39 cellular contexts compared by ENCODE assay signal in the genomic region with DNA sequence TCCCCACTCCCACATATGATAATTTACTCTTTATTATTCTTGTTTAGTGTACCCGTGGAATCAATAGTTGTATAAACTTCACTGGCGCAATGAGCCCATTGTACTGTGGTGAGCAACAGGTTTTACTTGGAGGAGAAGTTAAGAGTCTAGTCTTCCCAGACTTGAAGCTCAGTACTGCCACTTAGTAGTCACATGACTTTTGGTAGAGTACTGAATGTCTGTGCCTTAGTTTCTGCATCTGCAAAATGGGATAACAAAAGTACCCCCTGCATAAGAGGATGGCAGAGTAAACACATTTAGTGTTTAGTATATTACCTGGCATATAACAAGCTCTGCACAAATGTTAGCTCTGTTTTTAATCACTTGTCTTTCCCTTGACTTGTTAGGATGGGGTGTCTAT.
"Had no signal": no experiment of that assay in that cellular context is flagged by ENCODE, and none has a peak within 500 bp of the region (broad histone marks: within the 10 kb centered on the region; RNA-seq: fewer than 3 reads in every experiment).

No MANE protein-coding gene starts in this region.

- H3K36me3 Mint-ChIP-seq: activated naive CD4-positive, alpha-beta T cell treated with anti-CD3 and anti-CD28 coated beads, Interleukin-2, amount 10 ng/mL, durations not matched to agents 7 days and 5 days; activated naive CD4-positive, alpha-beta T cell treated with anti-CD3 and anti-CD28 coated beads, Interleukin-2, amount 50 U/mL, for 24 hours; activated naive CD4-positive, alpha-beta T cell treated with anti-CD3 and anti-CD28 coated beads, Interleukin-2, amount 50 U/mL, for 72 hours; activated naive CD8-positive, alpha-beta T cell; activated naive CD8-positive, alpha-beta T cell treated with anti-CD3 and anti-CD28 coated beads for 36 hours; activated naive CD8-positive, alpha-beta T cell treated with anti-CD3 and anti-CD28 coated beads, Interleukin-2, amount 10 ng/mL, durations not matched to agents 7 days and 5 days; brain had no signal

- H3K9me3 ChIP-seq: adrenal gland, ascending aorta, body of pancreas, breast epithelium had no signal

- H3K27me3 ChIP-seq: adrenal gland, ascending aorta, brain microvascular endothelial cell, cardiac muscle cell had no signal

- H3K36me3 ChIP-seq: adrenal gland, ascending aorta, brain microvascular endothelial cell, breast epithelium, cardiac muscle cell had no signal

- H3K27ac Mint-ChIP-seq: activated naive CD4-positive, alpha-beta T cell treated with anti-CD3 and anti-CD28 coated beads for 36 hours; activated naive CD4-positive, alpha-beta T cell treated with anti-CD3 and anti-CD28 coated beads, Interleukin-2, amount 10 ng/mL, durations not matched to agents 7 days and 5 days; activated naive CD4-positive, alpha-beta T cell treated with anti-CD3 and anti-CD28 coated beads, Interleukin-2, amount 50 U/mL, for 24 hours; activated naive CD4-positive, alpha-beta T cell treated with anti-CD3 and anti-CD28 coated beads, Interleukin-2, amount 50 U/mL, for 72 hours; activated naive CD8-positive, alpha-beta T cell; activated naive CD8-positive, alpha-beta T cell treated with anti-CD3 and anti-CD28 coated beads for 36 hours; activated naive CD8-positive, alpha-beta T cell treated with anti-CD3 and anti-CD28 coated beads, Interleukin-2, amount 10 ng/mL, durations not matched to agents 7 days and 5 days; activated naive CD8-positive, alpha-beta T cell treated with anti-CD3 and anti-CD28 coated beads, Interleukin-2, amount 50 U/mL, for 24 hours; activated T-cell treated with anti-CD3 and anti-CD28 coated beads, Interleukin-2, amount 50 U/mL, for 24 hours; activated T-helper 1 cell treated with anti-CD3 and anti-CD28 coated beads, Interleukin-12 subunit alpha, Interleukin-12 subunit beta, Interleukin-2, Interleukin-4 antibody, amounts not matched to agents 30 ng/mL and 10 ng/mL and 1 ng/mL, durations not matched to agents 14 hours and 24 hours and 36 hours; activated T-helper 17 cell treated with anti-CD3 and anti-CD28 coated beads, Interleukin-2, amount 50 U/mL, for 72 hours; activated T-helper 2 cell treated with anti-CD3 and anti-CD28 coated beads, Interferon-gamma antibody, Interleukin-2, Interleukin-4, amounts not matched to agents 10 μg/mL and 5 μg/mL and 100 μg/mL, durations not matched to agents 14 hours and 24 hours and 36 hours; brain had no signal

- H3K4me3 Mint-ChIP-seq: activated naive CD4-positive, alpha-beta T cell treated with anti-CD3 and anti-CD28 coated beads for 36 hours; activated naive CD4-positive, alpha-beta T cell treated with anti-CD3 and anti-CD28 coated beads, Interleukin-2, amount 10 ng/mL, durations not matched to agents 7 days and 5 days; activated naive CD4-positive, alpha-beta T cell treated with anti-CD3 and anti-CD28 coated beads, Interleukin-2, amount 50 U/mL, for 24 hours; activated naive CD8-positive, alpha-beta T cell; activated naive CD8-positive, alpha-beta T cell treated with anti-CD3 and anti-CD28 coated beads for 36 hours; activated naive CD8-positive, alpha-beta T cell treated with anti-CD3 and anti-CD28 coated beads, Interleukin-2, amount 10 ng/mL, durations not matched to agents 7 days and 5 days; activated naive CD8-positive, alpha-beta T cell treated with anti-CD3 and anti-CD28 coated beads, Interleukin-2, amount 50 U/mL, for 24 hours; activated T-cell treated with anti-CD3 and anti-CD28 coated beads, Interleukin-2, amount 50 U/mL, for 24 hours; activated T-cell treated with anti-CD3 and anti-CD28 coated beads, Interleukin-2, amount 50 U/mL, for 4 hours; activated T-helper 1 cell treated with anti-CD3 and anti-CD28 coated beads, Interleukin-12 subunit alpha, Interleukin-12 subunit beta, Interleukin-2, Interleukin-4 antibody, amounts not matched to agents 30 ng/mL and 10 ng/mL and 1 ng/mL, durations not matched to agents 14 hours and 24 hours and 36 hours; activated T-helper 17 cell treated with anti-CD3 and anti-CD28 coated beads, Interleukin-2, amount 50 U/mL, for 72 hours; brain; central memory CD8-positive, alpha-beta T cell had no signal

- H3K27ac ChIP-seq: adrenal gland, ascending aorta, body of pancreas, brain microvascular endothelial cell, breast epithelium, cardiac muscle cell had no signal

- H3K4me3 ChIP-seq: adrenal gland, ascending aorta, body of pancreas, breast epithelium, cardiac muscle cell had no signal

- H3K4me1 ChIP-seq: adrenal gland, ascending aorta, body of pancreas, breast epithelium had no signal

- ATAC-seq: activated naive CD4-positive, alpha-beta T cell treated with anti-CD3 and anti-CD28 coated beads, Interleukin-2, amount 50 U/mL, for 72 hours; activated naive CD8-positive, alpha-beta T cell treated with anti-CD3 and anti-CD28 coated beads, Interleukin-2, amount 50 U/mL, for 24 hours; activated T-cell treated with anti-CD3 and anti-CD28 coated beads, Interleukin-2, amount 50 U/mL, for 4 hours; activated T-helper 17 cell treated with anti-CD3 and anti-CD28 coated beads, Interleukin-2, amount 50 U/mL, for 72 hours; body of pancreas had no signal

- DNase-seq: activated effector memory CD4-positive, alpha-beta T cell treated with anti-CD3 and anti-CD28 coated beads, Interleukin-2, amount 50 U/mL, for 16 hours; activated effector memory CD4-positive, alpha-beta T cell treated with Interleukin-2 at 50 U/mL for 16 hours; activated gamma-delta T cell; activated gamma-delta T cell treated with Interleukin-2 at 50 U/mL for 16 hours; activated naive CD4-positive, alpha-beta T cell; activated naive CD4-positive, alpha-beta T cell treated with anti-CD3 and anti-CD28 coated beads for 36 hours; activated naive CD4-positive, alpha-beta T cell treated with anti-CD3 and anti-CD28 coated beads, Interleukin-2, amount 10 ng/mL, durations not matched to agents 7 days and 5 days; activated naive CD4-positive, alpha-beta T cell treated with anti-CD3 and anti-CD28 coated beads, Interleukin-2, amount 50 U/mL, for 16 hours; activated naive CD4-positive, alpha-beta T cell treated with Interleukin-2 at 50 U/mL for 16 hours; activated naive CD8-positive, alpha-beta T cell treated with anti-CD3 and anti-CD28 coated beads for 36 hours; activated naive CD8-positive, alpha-beta T cell treated with anti-CD3 and anti-CD28 coated beads, Interleukin-2, amount 10 ng/mL, durations not matched to agents 7 days and 5 days; activated naive CD8-positive, alpha-beta T cell treated with anti-CD3 and anti-CD28 coated beads, Interleukin-2, amount 50 U/mL, for 24 hours; activated T-cell treated with anti-CD3 and anti-CD28 coated beads, Interleukin-2, amount 50 U/mL, for 1 hour; activated T-cell treated with anti-CD3 and anti-CD28 coated beads, Interleukin-2, amount 50 U/mL, for 24 hours; activated T-cell treated with anti-CD3 and anti-CD28 coated beads, Interleukin-2, amount 50 U/mL, for 4 hours; activated T-cell treated with anti-CD3 and anti-CD28 coated beads, Interleukin-2, amount 50 U/mL, for 48 hours; adrenal gland; amniotic stem cell; amygdala; anterior cingulate cortex; aorta; body of pancreas; brain microvascular endothelial cell; caudate nucleus; central memory CD4-positive, alpha-beta T cell; cerebellar nuclear complex had no signal

- H3K4me1 Mint-ChIP-seq: brain had no signal

- H3K9me3 Mint-ChIP-seq: activated naive CD4-positive, alpha-beta T cell treated with anti-CD3 and anti-CD28 coated beads for 36 hours; activated naive CD4-positive, alpha-beta T cell treated with anti-CD3 and anti-CD28 coated beads, Interleukin-2, amount 10 ng/mL, durations not matched to agents 7 days and 5 days; activated naive CD4-positive, alpha-beta T cell treated with anti-CD3 and anti-CD28 coated beads, Interleukin-2, amount 50 U/mL, for 24 hours; activated naive CD8-positive, alpha-beta T cell treated with anti-CD3 and anti-CD28 coated beads for 36 hours; activated naive CD8-positive, alpha-beta T cell treated with anti-CD3 and anti-CD28 coated beads, Interleukin-2, amount 50 U/mL, for 24 hours; activated T-cell treated with anti-CD3 and anti-CD28 coated beads, Interleukin-2, amount 50 U/mL, for 24 hours; activated T-helper 1 cell treated with anti-CD3 and anti-CD28 coated beads, Interleukin-12 subunit alpha, Interleukin-12 subunit beta, Interleukin-2, Interleukin-4 antibody, amounts not matched to agents 30 ng/mL and 10 ng/mL and 1 ng/mL, durations not matched to agents 14 hours and 24 hours and 36 hours; activated T-helper 17 cell treated with anti-CD3 and anti-CD28 coated beads, Interleukin-2, amount 50 U/mL, for 72 hours; activated T-helper 2 cell treated with anti-CD3 and anti-CD28 coated beads, Interferon-gamma antibody, Interleukin-2, Interleukin-4, amounts not matched to agents 10 μg/mL and 5 μg/mL and 100 μg/mL, durations not matched to agents 14 hours and 24 hours and 36 hours; central memory CD8-positive, alpha-beta T cell had no signal

- FAIRE-seq: astrocyte, bronchial epithelial cell had no signal

- H3K27me3 Mint-ChIP-seq: activated naive CD4-positive, alpha-beta T cell treated with anti-CD3 and anti-CD28 coated beads, Interleukin-2, amount 50 U/mL, for 24 hours; activated naive CD8-positive, alpha-beta T cell; activated naive CD8-positive, alpha-beta T cell treated with anti-CD3 and anti-CD28 coated beads for 36 hours; activated naive CD8-positive, alpha-beta T cell treated with anti-CD3 and anti-CD28 coated beads, Interleukin-2, amount 10 ng/mL, durations not matched to agents 7 days and 5 days; activated naive CD8-positive, alpha-beta T cell treated with anti-CD3 and anti-CD28 coated beads, Interleukin-2, amount 50 U/mL, for 24 hours; activated T-cell treated with anti-CD3 and anti-CD28 coated beads, Interleukin-2, amount 50 U/mL, for 24 hours; activated T-helper 17 cell treated with anti-CD3 and anti-CD28 coated beads, Interleukin-2, amount 50 U/mL, for 72 hours; central memory CD8-positive, alpha-beta T cell had no signal
